ENCODE assay signal across 8 cellular contexts in genomic region chr13:41942462-41943094, GRCh38. TPM values are rescaled to one million over a fixed set of nuclear protein-coding genes. Genes with fewer than 3 reads are reported as not detected.
DNase-seq lines count a peak whose midpoint lies in the region; ATAC-seq lines count a peak whose summit lies in the region.

No MANE protein-coding gene starts in this region.

- H3K4me1 ChIP-seq in adipocyte (ENCODE audit: control insufficient read depth, insufficient read depth, low read length): no peaks in the 10 kb centered on the region
- no peaks in the 10 kb centered on the region for H3K4me1 ChIP-seq in aorta (ENCODE audit: control insufficient read depth in 1 of 2, insufficient read depth in 2 of 2, low read length in 2 of 2)

- 95 to 98% methylated on average over 2 of the region's 2 CpGs for WGBS in aorta, 2 donors

- H3K36me3 ChIP-seq in adipocyte (ENCODE audit: control insufficient read depth, insufficient read depth, low read length, severe bottlenecking): no peaks in the 10 kb centered on the region
- peaks cover 0 to 3% of the 10 kb centered on the region in 2 donors for H3K36me3 ChIP-seq in aorta (ENCODE audit: control insufficient read depth in 1 of 2, insufficient read depth in 2 of 2, low read length in 1 of 2)

- peak; percentile 49 for DNase-seq in AG20443 (ENCODE audit: low spot score)
- peak; percentile 66 for DNase-seq in adipocyte (ENCODE audit: low read depth)
- DNase-seq in iPS DF 4.7 (ENCODE audit: extremely low read depth, low spot score): peak; percentile 30
- DNase-seq in NK-92 treated with Interleukin-12 subunit alpha and Interleukin-12 subunit beta, amount 100 ng/mL, for 24 hours (lab: John Stamatoyannopoulos, UW): no peak
- DNase-seq in cortex of kidney (lab: John Stamatoyannopoulos, UW): no peak
- DNase-seq in aorta: no peak

- ATAC-seq in HG02852 (IDR thresholded peaks at IDR 0.05; ENCODE audit: unreplicated experiment) (peak; percentile 45), HG02588 (IDR thresholded peaks at IDR 0.05; ENCODE audit: unreplicated experiment) (no peak), aorta (ENCODE audit: low FRiP score) (no peak)

- no peaks in the 10 kb centered on the region for H3K27me3 ChIP-seq in adipocyte (replicated peaks; ENCODE audit: control insufficient read depth, insufficient read depth, low read length)
- no peaks in the 10 kb centered on the region for H3K27me3 ChIP-seq in aorta (ENCODE audit: control insufficient read depth in 1 of 2, insufficient read depth in 2 of 2, low read length in 1 of 2)

- H3K27ac ChIP-seq in aorta (ENCODE audit: low read depth in 1 of 2, low read length in 2 of 2): no peak overlapping the region

- intact Hi-C loops in aorta (cut with DNase I): no loop called here

- H3K9ac ChIP-seq in adipocyte (ENCODE audit: low read length): no peak overlapping the region

- H3K9me3 ChIP-seq in adipocyte (ENCODE audit: control insufficient read depth, low read length): peaks cover 8% of the 10 kb centered on the region
- H3K9me3 ChIP-seq in aorta (ENCODE audit: control insufficient read depth, low read length): peaks cover 2% of the 10 kb centered on the region

- H3K4me3 ChIP-seq in adipocyte (ENCODE audit: low read length) (no peak overlapping the region), aorta (ENCODE audit: low read length in 2 of 2) (no peak overlapping the region)

RNA-seq across cellular contexts. Expression of gene VWA8, which starts 18.3 kb away (rescaled TPM):
- 10 to 100 TPM; 15.2 to 18.2 TPM for total RNA-seq in aorta
- 1 to 10 TPM; 1.9 to 4.5 TPM for polyA plus RNA-seq in aorta

Comparison
In these comparisons a context has a peak if more than half of its experiments do, and no peak if none do; other contexts are left out.
1. DNase-seq: peak in AG20443 (single experiment), adipocyte (single experiment) and iPS DF 4.7 (single experiment); none in NK-92 treated with Interleukin-12 subunit alpha and Interleukin-12 subunit beta, amount 100 ng/mL, for 24 hours (single experiment), cortex of kidney (single experiment) and aorta (0 of 2).